Comparison of ENCODE assay signal across 24 cellular contexts in the genomic region with DNA sequence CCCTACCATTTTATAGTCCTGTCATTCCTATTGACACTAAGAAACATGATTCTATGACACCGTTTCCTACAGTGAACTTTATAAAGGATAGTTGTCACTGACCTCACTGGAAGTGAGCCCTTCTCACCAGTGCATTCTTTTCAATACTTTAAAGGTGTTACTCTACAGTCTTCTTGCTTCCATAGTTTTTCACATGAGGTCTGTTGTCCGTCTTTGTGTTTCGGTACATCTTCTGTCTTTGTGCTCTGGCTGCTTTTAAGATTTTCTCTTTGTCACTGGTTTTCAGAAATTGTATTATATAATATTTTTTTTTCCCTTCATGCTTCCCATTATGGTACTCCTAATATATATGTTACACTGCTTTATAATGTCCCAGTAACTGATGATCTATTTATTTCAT.
DNase-seq lines count a peak whose midpoint lies in the region; ATAC-seq and TF ChIP-seq lines count a peak whose summit lies in the region.
"Had no signal": no experiment of that assay in that cellular context is flagged by ENCODE, and none has a peak within 500 bp of the region (broad histone marks: within the 10 kb centered on the region; RNA-seq: fewer than 3 reads in every experiment).

No MANE protein-coding gene starts in this region.

- no peak overlapping the region for H3K4me3 Mint-ChIP-seq in WTC11
- H3K4me3 Mint-ChIP-seq in activated CD4-positive, alpha-beta memory T cell treated with anti-CD3 and anti-CD28 coated beads for 36 hours: no peak overlapping the region
- H3K4me3 Mint-ChIP-seq: CD14-positive monocyte; CD4-positive, alpha-beta memory T cell; CD4-positive, CD25-positive, alpha-beta regulatory T cell; CD8-positive, alpha-beta memory T cell had no signal

- peaks cover 31% of the 10 kb centered on the region for H3K9me3 Mint-ChIP-seq in WTC11
- no peaks in the 10 kb centered on the region for H3K9me3 Mint-ChIP-seq in activated CD4-positive, alpha-beta memory T cell treated with anti-CD3 and anti-CD28 coated beads for 36 hours

- intact Hi-C loops in HCT116 (cut with micrococcal nuclease): no loop called here
- intact Hi-C loops in activated CD4-positive, alpha-beta memory T cell treated with anti-CD3 and anti-CD28 coated beads for 36 hours (cut with micrococcal nuclease): no loop called here

- no peaks in the 10 kb centered on the region for H3K9me2 ChIP-seq in HCT116 (ENCODE audit: insufficient read depth)

- CTCF ChIA-PET in HCT116 (lab: Charles Lee) (no interaction called here), HEK293 (lab: Yijun Ruan, JAX) (interaction anchor here (1.1 kb wide), 1 partner anchor 222 kb away, joined by 5 read pairs; no protein-coding TSS in a partner anchor), WTC11 (lab: Charles Lee) (no interaction called here)
- CTCF ChIA-PET in activated CD4-positive, alpha-beta memory T cell treated with anti-CD3 and anti-CD28 coated beads for 36 hours (lab: Charles Lee): no interaction called here

- peaks cover 5% of the 10 kb centered on the region for H3K36me3 Mint-ChIP-seq in WTC11
- no peaks in the 10 kb centered on the region for H3K36me3 Mint-ChIP-seq in activated CD4-positive, alpha-beta memory T cell treated with anti-CD3 and anti-CD28 coated beads for 36 hours
- H3K36me3 Mint-ChIP-seq: CD14-positive monocyte; CD4-positive, alpha-beta memory T cell; CD4-positive, CD25-positive, alpha-beta regulatory T cell had no signal

- no peak for TF ChIP-seq CTCF in HCT116 (IDR thresholded peaks at IDR 0.05 in 2 of 3, conservative IDR thresholded peaks at IDR 0.05 in 1 of 3; ENCODE audit: borderline replicate concordance in 1 of 3, insufficient read depth in 1 of 3, low read depth in 2 of 3, low read length in 2 of 3)
- no peak for TF ChIP-seq CTCF in HEK293 (tag by site-specific recombination; IDR thresholded peaks at IDR 0.05)
- no peak for TF ChIP-seq CTCF in WTC11 (IDR thresholded peaks at IDR 0.05)

- RAD21 ChIA-PET in HCT116 (lab: Charles Lee; ENCODE audit: low non-redundant PET in 1 of 2, low total read pairs in 2 of 2, uncharacterized antibody in 2 of 2, unreplicated experiment in 2 of 2): no interaction called here

- H3K27ac Mint-ChIP-seq in WTC11: no peak overlapping the region
- H3K27ac Mint-ChIP-seq in activated CD4-positive, alpha-beta memory T cell treated with anti-CD3 and anti-CD28 coated beads for 36 hours: no peak overlapping the region
- H3K27ac Mint-ChIP-seq: CD14-positive monocyte; CD4-positive, alpha-beta memory T cell; CD4-positive, CD25-positive, alpha-beta regulatory T cell; CD8-positive, alpha-beta memory T cell had no signal

- no peak overlapping the region for H3K9ac ChIP-seq in HCT116 (ENCODE audit: low read length)
- H3K9ac ChIP-seq: BLaER1 had no signal

- peaks cover 5 to 10% of the 10 kb centered on the region in 2 experiments; a peak in 2 of 4 replicates for H3K9me3 ChIP-seq in HCT116 (ENCODE audit: control insufficient read depth in 1 of 2, insufficient read depth in 1 of 2, low read depth in 1 of 2, low read length in 2 of 2)
- H3K9me3 ChIP-seq in HEK293 (ENCODE audit: control insufficient read depth, insufficient read depth, low read depth, low read length): no peaks in the 10 kb centered on the region
- H3K9me3 ChIP-seq: BE2C had no signal

- no peak overlapping the region for H3K27ac ChIP-seq in HCT116 (ENCODE audit: low read depth, low read length)
- H3K27ac ChIP-seq in HEK293 (ENCODE audit: extremely low read depth, low read depth, low read length): no peak overlapping the region
- H3K27ac ChIP-seq: BLaER1 had no signal

- POLR2A ChIA-PET in HCT116 (lab: Charles Lee) (no interaction called here), HEK293 (lab: Yijun Ruan, JAX) (no interaction called here), WTC11 (lab: Charles Lee) (no interaction called here)
- POLR2A ChIA-PET in activated CD4-positive, alpha-beta memory T cell treated with anti-CD3 and anti-CD28 coated beads for 36 hours (lab: Charles Lee): no interaction called here

- no peak for TF ChIP-seq POLR2A in HCT116 (IDR thresholded peaks at IDR 0.05; ENCODE audit: borderline replicate concordance, extremely low read depth, insufficient read depth, insufficient read length)

- H3K27me3 Mint-ChIP-seq in WTC11 (ENCODE audit: low read depth): peaks cover 3% of the 10 kb centered on the region
- peaks cover under 1% of the 10 kb centered on the region for H3K27me3 Mint-ChIP-seq in activated CD4-positive, alpha-beta memory T cell treated with anti-CD3 and anti-CD28 coated beads for 36 hours

- H3K4me2 ChIP-seq in HCT116 (ENCODE audit: low read length): no peak overlapping the region
- H3K4me2 ChIP-seq: BLaER1 had no signal

- no peak for DNase-seq in HCT116 (ENCODE audit: low read depth, low spot score)
- DNase-seq in WTC11 (ENCODE audit: low spot score): no peak
- DNase-seq in activated CD4-positive, alpha-beta memory T cell treated with anti-CD3 and anti-CD28 coated beads for 36 hours: no peak
- no peak for DNase-seq in NCI-H510A treated with DMSO at 0.1 percent for 48 hours (lab: John Stamatoyannopoulos, UW)
- DNase-seq: 8988T; ACHN; BE2C; C1 segment of cervical spinal cord; CD4-positive, alpha-beta memory T cell; CD4-positive, CD25-positive, alpha-beta regulatory T cell; CD8-positive, alpha-beta memory T cell; COR-L47; DMS 273 treated with DMSO at 0.1 percent for 48 hours; DMS153; DMS53; DMS79; DND-41; EL; GDM1 had no signal

- no peak overlapping the region for H3K4me3 ChIP-seq in HCT116 (replicated peaks in 1 of 2; ENCODE audit: low read depth in 1 of 2, low read length in 2 of 2)
- H3K4me3 ChIP-seq in HEK293 (ENCODE audit: low read depth, low read length): no peak overlapping the region
- H3K4me3 ChIP-seq: BLaER1, GM12878 had no signal

- no peak for TF ChIP-seq RAD21 in HCT116 (IDR thresholded peaks at IDR 0.05; ENCODE audit: low read depth)

- H3K36me3 ChIP-seq in HCT116 (ENCODE audit: control insufficient read depth in 1 of 2, insufficient read depth in 2 of 2, low read length in 2 of 2) (no peaks in the 10 kb centered on the region), HEK293 (ENCODE audit: control insufficient read depth in 2 of 2, insufficient read depth in 1 of 2, low read length in 2 of 2) (no peaks in the 10 kb centered on the region)
- H3K36me3 ChIP-seq: BE2C, BLaER1 had no signal

- no peak overlapping the region for H2AFZ ChIP-seq in HCT116 (ENCODE audit: low read depth, low read length, poor library complexity, severe bottlenecking)

- no peaks in the 10 kb centered on the region for H3K79me2 ChIP-seq in HCT116 (ENCODE audit: insufficient read depth, low read length)

- H3K27me3 ChIP-seq in HCT116 (ENCODE audit: insufficient read depth, low read length): no peaks in the 10 kb centered on the region
- H3K27me3 ChIP-seq: BE2C, BLaER1 had no signal

- peaks cover 10% of the 10 kb centered on the region for H3K4me1 Mint-ChIP-seq in WTC11
- no peaks in the 10 kb centered on the region for H3K4me1 Mint-ChIP-seq in activated CD4-positive, alpha-beta memory T cell treated with anti-CD3 and anti-CD28 coated beads for 36 hours (ENCODE audit: low read depth)
- H3K4me1 Mint-ChIP-seq: CD14-positive monocyte; CD4-positive, alpha-beta memory T cell; CD4-positive, CD25-positive, alpha-beta regulatory T cell; CD8-positive, alpha-beta memory T cell had no signal

- ATAC-seq in HCT116: no peak
- no peak for ATAC-seq in WTC11
- ATAC-seq in HG03460 (IDR thresholded peaks at IDR 0.05; ENCODE audit: unreplicated experiment): no peak
- ATAC-seq: GM12878 had no signal

- no peaks in the 10 kb centered on the region for H3K4me1 ChIP-seq in HCT116 (ENCODE audit: control insufficient read depth in 1 of 2, insufficient read depth in 2 of 2, low read length in 2 of 2)
- peaks cover 7% of the 10 kb centered on the region for H3K4me1 ChIP-seq in HEK293 (ENCODE audit: control insufficient read depth, insufficient read depth, low read length)
- H3K4me1 ChIP-seq: BE2C had no signal

- no TSS peak for BruUV-seq in HCT116 (replicated peaks; lab: Mats Ljungman, UMichigan)

- no peaks in the 10 kb centered on the region for H4K20me1 ChIP-seq in HCT116 (ENCODE audit: insufficient read depth)
- H4K20me1 ChIP-seq: BLaER1 had no signal

TF ChIP-seq in HCT116, 20 proteins besides CTCF, POLR2A, EP300 and RAD21 (continues in another document):
- TF ChIP-seq CEBPB (IDR thresholded peaks at IDR 0.05; ENCODE audit: low read depth): no peak
- no peak for TF ChIP-seq EGR1 (IDR thresholded peaks at IDR 0.05; ENCODE audit: low read depth)
- TF ChIP-seq CBX3 (IDR thresholded peaks at IDR 0.05; ENCODE audit: low read depth): peak; percentile 82; the same call in 1 of the 2 replicates
- TF ChIP-seq, protein P1, sequence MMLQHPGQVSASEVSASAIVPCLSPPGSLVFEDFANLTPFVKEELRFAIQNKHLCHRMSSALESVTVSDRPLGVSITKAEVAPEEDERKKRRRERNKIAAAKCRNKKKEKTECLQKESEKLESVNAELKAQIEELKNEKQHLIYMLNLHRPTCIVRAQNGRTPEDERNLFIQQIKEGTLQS (IDR thresholded peaks at IDR 0.05): no peak
- no peak for TF ChIP-seq FOSL1 (IDR thresholded peaks at IDR 0.05; ENCODE audit: low read depth)

TF ChIP-seq in HEK293, 187 proteins besides CTCF, POLR2A, EP300 and RAD21 (continues in another document):
- TF ChIP-seq SETDB1 (IDR thresholded peaks at IDR 0.05; ENCODE audit: insufficient read length, low read length) (peak; percentile 33), ZBTB8A (tag by site-specific recombination; IDR thresholded peaks at IDR 0.05) (no peak)

TF ChIP-seq in WTC11, 78 proteins besides CTCF, POLR2A, EP300 and RAD21:
- TF ChIP-seq ZNF317 (CRISPR knock-in tag; IDR thresholded peaks at IDR 0.05; ENCODE audit: borderline replicate concordance, low read depth) (peak; percentile 92), FOXP1 (CRISPR knock-in tag; IDR thresholded peaks at IDR 0.05; ENCODE audit: borderline replicate concordance) (no peak)
